In the genomic region with DNA sequence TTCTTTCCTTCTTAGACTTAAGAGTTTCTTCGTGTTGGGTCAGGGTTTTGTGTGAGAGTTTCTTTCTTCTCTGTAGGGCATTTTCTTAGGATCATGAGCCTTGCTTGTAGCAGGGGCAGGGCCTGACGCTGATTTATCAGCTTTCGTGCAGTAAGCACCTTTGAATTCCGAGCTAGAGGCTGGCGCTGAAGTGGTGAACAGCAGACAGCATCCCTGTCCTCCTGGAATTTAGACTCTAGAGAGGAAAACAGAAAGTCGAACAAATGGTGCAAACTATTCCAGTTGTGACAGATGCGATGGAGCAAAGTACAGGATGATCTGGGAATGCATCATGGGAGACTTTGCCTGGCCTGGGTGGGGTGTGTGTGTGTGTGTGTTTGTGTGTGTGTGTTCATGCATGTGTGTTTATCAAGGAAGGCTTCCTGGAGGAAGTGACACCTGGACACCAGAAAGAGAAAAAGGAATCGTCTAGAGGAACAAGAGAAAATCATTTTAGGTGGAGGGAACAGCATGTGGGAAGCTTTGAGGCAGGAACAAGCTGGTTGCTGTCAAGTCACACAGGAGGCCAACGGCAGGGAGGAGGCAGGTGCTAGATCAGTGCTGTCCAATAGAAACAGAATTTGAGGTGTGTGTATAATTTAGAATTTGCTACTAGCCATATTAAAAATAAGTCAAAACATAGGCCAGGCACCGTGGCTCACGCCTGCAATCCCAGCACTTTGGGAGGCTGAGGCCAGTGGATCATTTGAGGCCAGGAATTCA, we compare ENCODE assay signal across 1 cellular context.
TF ChIP-seq lines count a peak whose summit lies in the region.

No MANE protein-coding gene starts in this region.

TF ChIP-seq in HepG2, 621 proteins besides CTCF, POLR2A, EP300 and RAD21 (continued from another document and continues in another):
- TF ChIP-seq RELA (CRISPR knock-in tag; IDR thresholded peaks at IDR 0.05) (no peak), ZNF891 (CRISPR knock-in tag; IDR thresholded peaks at IDR 0.05) (no peak), ZBTB26 (CRISPR knock-in tag; IDR thresholded peaks at IDR 0.05; ENCODE audit: borderline replicate concordance) (no peak), RFXAP (CRISPR knock-in tag; IDR thresholded peaks at IDR 0.05; ENCODE audit: borderline replicate concordance) (no peak), ZBTB25 (CRISPR knock-in tag; IDR thresholded peaks at IDR 0.05) (0 out of 2 replicates have a peak, but pooled peaks have one; percentile 37), ZNF235 (CRISPR knock-in tag; IDR thresholded peaks at IDR 0.05; ENCODE audit: borderline replicate concordance) (no peak), GATAD1 (CRISPR knock-in tag; IDR thresholded peaks at IDR 0.05) (peak; percentile 66), SMC3 (IDR thresholded peaks at IDR 0.05; ENCODE audit: low read length) (peak; percentile 66), PRMT3 (CRISPR knock-in tag; IDR thresholded peaks at IDR 0.05; ENCODE audit: borderline replicate concordance, low read depth) (0 out of 2 replicates have a peak, but pooled peaks have one; percentile 47), MAFF (IDR thresholded peaks at IDR 0.05; ENCODE audit: low read depth, low read length) (0 out of 2 replicates have a peak, but pooled peaks have one; percentile 19), PPARG (CRISPR knock-in tag; conservative IDR thresholded peaks at IDR 0.05) (0 out of 2 replicates have a peak, but pooled peaks have one; percentile 59), DMTF1 (CRISPR knock-in tag; IDR thresholded peaks at IDR 0.05) (0 out of 2 replicates have a peak, but pooled peaks have one; percentile 47), CERS6 (CRISPR knock-in tag; IDR thresholded peaks at IDR 0.05) (no peak), ZNF263 (CRISPR knock-in tag; IDR thresholded peaks at IDR 0.05) (no peak), ZNF747 (CRISPR knock-in tag; IDR thresholded peaks at IDR 0.05; ENCODE audit: borderline replicate concordance) (peak; percentile 66; the same call in 1 of the 2 replicates), NBN (conservative IDR thresholded peaks at IDR 0.05) (no peak), ZNF180 (CRISPR knock-in tag; IDR thresholded peaks at IDR 0.05; ENCODE audit: borderline replicate concordance, low read depth) (no peak), SRY (CRISPR knock-in tag; IDR thresholded peaks at IDR 0.05) (no peak), PAF1 (CRISPR knock-in tag; IDR thresholded peaks at IDR 0.05) (no peak), RXRB (CRISPR knock-in tag; IDR thresholded peaks at IDR 0.05; ENCODE audit: borderline replicate concordance) (peak; percentile 87; the same call in 1 of the 2 replicates), ZNF615 (CRISPR knock-in tag; IDR thresholded peaks at IDR 0.05; ENCODE audit: borderline replicate concordance) (no peak), ZNF7 (CRISPR knock-in tag; IDR thresholded peaks at IDR 0.05) (no peak), ZNF878 (CRISPR knock-in tag; IDR thresholded peaks at IDR 0.05) (0 out of 2 replicates have a peak, but pooled peaks have one; percentile 52), ZNF883 (CRISPR knock-in tag; IDR thresholded peaks at IDR 0.05; ENCODE audit: not compliant biosample characterization) (no peak), CENPT (CRISPR knock-in tag; IDR thresholded peaks at IDR 0.05; ENCODE audit: low read depth) (no peak), DNMT1 (CRISPR knock-in tag; IDR thresholded peaks at IDR 0.05) (peak; percentile 48; the same call in 1 of the 2 replicates), ZNF788 (CRISPR knock-in tag; IDR thresholded peaks at IDR 0.05; ENCODE audit: borderline replicate concordance) (peak; percentile 83), NFE2 (CRISPR knock-in tag; IDR thresholded peaks at IDR 0.05) (no peak), ESRRA (CRISPR knock-in tag; IDR thresholded peaks at IDR 0.05; ENCODE audit: low read depth) (peak; percentile 73), TBP (CRISPR knock-in tag; IDR thresholded peaks at IDR 0.05) (no peak), SAFB2 (CRISPR knock-in tag; IDR thresholded peaks at IDR 0.05; ENCODE audit: borderline replicate concordance, low read depth) (no peak; the same call in 1 of the 2 replicates), ZMYM2 (CRISPR knock-in tag; IDR thresholded peaks at IDR 0.05) (peak; percentile 88), KDM2A (CRISPR knock-in tag; IDR thresholded peaks at IDR 0.05; ENCODE audit: borderline replicate concordance, low read depth) (no peak; the same call in 1 of the 2 replicates), PAWR (CRISPR knock-in tag; IDR thresholded peaks at IDR 0.05; ENCODE audit: borderline replicate concordance) (no peak), SMARCE1 (IDR thresholded peaks at IDR 0.05; ENCODE audit: borderline replicate concordance) (no peak), MATR3 (CRISPR knock-in tag; IDR thresholded peaks at IDR 0.05) (no peak), ETS1 (CRISPR knock-in tag; IDR thresholded peaks at IDR 0.05) (no peak), POLR2AphosphoS5 (IDR thresholded peaks at IDR 0.05; ENCODE audit: low read depth, low read length) (peak; percentile 60; the same call in 1 of the 2 replicates), ZNF678 (CRISPR knock-in tag; IDR thresholded peaks at IDR 0.05) (no peak), ZNF782 (CRISPR knock-in tag; IDR thresholded peaks at IDR 0.05; ENCODE audit: borderline replicate concordance) (no peak), YY1 (IDR thresholded peaks at IDR 0.05; ENCODE audit: insufficient read depth, insufficient replicate concordance, low read depth, low read length) (no peak), ZNF124 (CRISPR knock-in tag; IDR thresholded peaks at IDR 0.05) (0 out of 2 replicates have a peak, but pooled peaks have one; percentile 49), GRHL1 (CRISPR knock-in tag; conservative IDR thresholded peaks at IDR 0.05) (no peak), MAFK (conservative IDR thresholded peaks at IDR 0.05 in 1 of 2, IDR thresholded peaks at IDR 0.05 in 1 of 2; ENCODE audit: low read length in 2 of 2) (peak in 1 of 2 experiments; percentile 22; a peak in 2 of 4 replicates), LBX2 (CRISPR knock-in tag; IDR thresholded peaks at IDR 0.05; ENCODE audit: borderline replicate concordance) (no peak)
- TF ChIP-seq, protein P1, sequence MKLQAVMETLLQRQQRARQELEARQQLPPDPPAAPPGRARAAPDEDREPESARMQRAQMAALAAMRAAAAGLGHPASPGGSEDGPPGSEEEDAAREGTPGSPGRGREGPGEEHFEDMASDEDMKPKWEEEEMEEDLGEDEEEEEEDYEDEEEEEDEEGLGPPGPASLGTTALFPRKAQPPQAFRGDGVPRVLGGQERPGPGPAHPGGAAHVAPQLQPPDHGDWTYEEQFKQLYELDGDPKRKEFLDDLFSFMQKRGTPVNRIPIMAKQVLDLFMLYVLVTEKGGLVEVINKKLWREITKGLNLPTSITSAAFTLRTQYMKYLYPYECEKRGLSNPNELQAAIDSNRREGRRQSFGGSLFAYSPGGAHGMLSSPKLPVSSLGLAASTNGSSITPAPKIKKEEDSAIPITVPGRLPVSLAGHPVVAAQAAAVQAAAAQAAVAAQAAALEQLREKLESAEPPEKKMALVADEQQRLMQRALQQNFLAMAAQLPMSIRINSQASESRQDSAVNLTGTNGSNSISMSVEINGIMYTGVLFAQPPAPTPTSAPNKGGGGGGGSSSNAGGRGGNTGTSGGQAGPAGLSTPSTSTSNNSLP (IDR thresholded peaks at IDR 0.05; ENCODE audit: low read depth, low read length): peak; percentile 93
- TF ChIP-seq, protein P2, sequence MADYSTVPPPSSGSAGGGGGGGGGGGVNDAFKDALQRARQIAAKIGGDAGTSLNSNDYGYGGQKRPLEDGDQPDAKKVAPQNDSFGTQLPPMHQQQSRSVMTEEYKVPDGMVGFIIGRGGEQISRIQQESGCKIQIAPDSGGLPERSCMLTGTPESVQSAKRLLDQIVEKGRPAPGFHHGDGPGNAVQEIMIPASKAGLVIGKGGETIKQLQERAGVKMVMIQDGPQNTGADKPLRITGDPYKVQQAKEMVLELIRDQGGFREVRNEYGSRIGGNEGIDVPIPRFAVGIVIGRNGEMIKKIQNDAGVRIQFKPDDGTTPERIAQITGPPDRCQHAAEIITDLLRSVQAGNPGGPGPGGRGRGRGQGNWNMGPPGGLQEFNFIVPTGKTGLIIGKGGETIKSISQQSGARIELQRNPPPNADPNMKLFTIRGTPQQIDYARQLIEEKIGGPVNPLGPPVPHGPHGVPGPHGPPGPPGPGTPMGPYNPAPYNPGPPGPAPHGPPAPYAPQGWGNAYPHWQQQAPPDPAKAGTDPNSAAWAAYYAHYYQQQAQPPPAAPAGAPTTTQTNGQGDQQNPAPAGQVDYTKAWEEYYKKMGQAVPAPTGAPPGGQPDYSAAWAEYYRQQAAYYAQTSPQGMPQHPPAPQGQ (CRISPR knock-in tag; IDR thresholded peaks at IDR 0.05; ENCODE audit: borderline replicate concordance): peak; percentile 3; the same call in 1 of the 2 replicates
- TF ChIP-seq, protein P3, sequence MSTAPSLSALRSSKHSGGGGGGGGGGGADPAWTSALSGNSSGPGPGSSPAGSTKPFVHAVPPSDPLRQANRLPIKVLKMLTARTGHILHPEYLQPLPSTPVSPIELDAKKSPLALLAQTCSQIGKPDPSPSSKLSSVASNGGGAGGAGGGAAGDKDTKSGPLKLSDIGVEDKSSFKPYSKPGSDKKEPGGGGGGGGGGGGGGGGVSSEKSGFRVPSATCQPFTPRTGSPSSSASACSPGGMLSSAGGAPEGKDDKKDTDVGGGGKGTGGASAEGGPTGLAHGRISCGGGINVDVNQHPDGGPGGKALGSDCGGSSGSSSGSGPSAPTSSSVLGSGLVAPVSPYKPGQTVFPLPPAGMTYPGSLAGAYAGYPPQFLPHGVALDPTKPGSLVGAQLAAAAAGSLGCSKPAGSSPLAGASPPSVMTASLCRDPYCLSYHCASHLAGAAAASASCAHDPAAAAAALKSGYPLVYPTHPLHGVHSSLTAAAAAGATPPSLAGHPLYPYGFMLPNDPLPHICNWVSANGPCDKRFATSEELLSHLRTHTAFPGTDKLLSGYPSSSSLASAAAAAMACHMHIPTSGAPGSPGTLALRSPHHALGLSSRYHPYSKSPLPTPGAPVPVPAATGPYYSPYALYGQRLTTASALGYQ (CRISPR knock-in tag; IDR thresholded peaks at IDR 0.05): peak; percentile 19; the same call in 1 of the 2 replicates
